5 cellular contexts compared by ENCODE assay signal in the genomic region with DNA sequence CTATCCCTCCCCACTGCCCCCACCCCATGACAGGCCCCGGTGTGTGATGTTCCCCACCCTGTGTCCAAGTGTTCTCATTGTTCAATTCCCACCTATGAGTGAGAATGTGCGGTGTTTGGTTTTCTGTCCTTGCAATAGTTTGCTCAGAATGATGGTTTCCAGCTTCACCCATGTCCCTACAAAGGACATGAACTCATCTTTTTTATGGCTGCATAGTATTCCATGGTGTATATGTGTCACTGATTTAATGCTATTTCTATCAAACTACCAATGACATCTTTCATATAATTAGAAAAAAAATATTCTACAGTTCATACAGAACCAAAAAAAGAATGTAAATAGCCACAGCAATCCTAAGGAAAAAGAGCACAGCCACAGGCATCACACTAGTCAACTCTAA. TPM values are rescaled to one million over a fixed set of nuclear protein-coding genes. Genes with fewer than 3 reads are reported as not detected.
"Had no signal": no experiment of that assay in that cellular context is flagged by ENCODE, and none has a peak within 500 bp of the region (broad histone marks: within the 10 kb centered on the region; RNA-seq: fewer than 3 reads in every experiment).

No MANE protein-coding gene starts in this region.

RNA-seq across cellular contexts. Expression of a gene that starts 9.8 kb away (rescaled TPM):
- total RNA-seq: HepG2, HT-29, HT1080, IMR-90 had no signal
- polyA plus RNA-seq: HepG2, IgD-negative memory B cell, IMR-90 had no signal

RNA-seq across cellular contexts. Expression of a gene that starts 38.5 kb away (rescaled TPM):
- total RNA-seq: HepG2, HT-29, HT1080, IMR-90 had no signal
- polyA plus RNA-seq: HepG2, IgD-negative memory B cell, IMR-90 had no signal
